Comparison of ENCODE assay signal across 1 cellular context in the genomic region with DNA sequence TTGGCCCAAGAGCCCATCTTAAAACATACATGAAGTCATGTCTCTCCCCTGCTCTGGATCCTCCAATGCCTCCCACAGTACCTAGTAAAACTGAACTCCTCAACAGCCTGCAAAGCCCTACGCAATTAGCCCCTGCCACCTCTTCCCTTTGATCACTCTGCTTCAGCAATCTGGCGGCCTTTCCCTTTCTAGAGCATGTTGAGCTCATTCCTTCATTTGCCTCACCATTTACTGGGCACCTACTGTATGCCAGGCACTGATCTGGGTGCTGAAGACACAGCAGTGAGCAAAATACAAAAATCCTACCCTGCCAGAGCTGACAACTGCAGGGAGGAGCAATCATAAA.
TF ChIP-seq lines count a peak whose summit lies in the region.

No MANE protein-coding gene starts in this region.

TF ChIP-seq in H1, 55 proteins besides CTCF, POLR2A, EP300 and RAD21:
- TF ChIP-seq HDAC2 (IDR thresholded peaks at IDR 0.05; ENCODE audit: borderline replicate concordance in 1 of 2, low read depth in 2 of 2, low read length in 2 of 2) (no peak), TBP (IDR thresholded peaks at IDR 0.05; ENCODE audit: low read depth, low read length) (0 out of 2 replicates have a peak, but pooled peaks have one; percentile 32)
